Comparison of ENCODE assay signal across 10 cellular contexts in the genomic region with DNA sequence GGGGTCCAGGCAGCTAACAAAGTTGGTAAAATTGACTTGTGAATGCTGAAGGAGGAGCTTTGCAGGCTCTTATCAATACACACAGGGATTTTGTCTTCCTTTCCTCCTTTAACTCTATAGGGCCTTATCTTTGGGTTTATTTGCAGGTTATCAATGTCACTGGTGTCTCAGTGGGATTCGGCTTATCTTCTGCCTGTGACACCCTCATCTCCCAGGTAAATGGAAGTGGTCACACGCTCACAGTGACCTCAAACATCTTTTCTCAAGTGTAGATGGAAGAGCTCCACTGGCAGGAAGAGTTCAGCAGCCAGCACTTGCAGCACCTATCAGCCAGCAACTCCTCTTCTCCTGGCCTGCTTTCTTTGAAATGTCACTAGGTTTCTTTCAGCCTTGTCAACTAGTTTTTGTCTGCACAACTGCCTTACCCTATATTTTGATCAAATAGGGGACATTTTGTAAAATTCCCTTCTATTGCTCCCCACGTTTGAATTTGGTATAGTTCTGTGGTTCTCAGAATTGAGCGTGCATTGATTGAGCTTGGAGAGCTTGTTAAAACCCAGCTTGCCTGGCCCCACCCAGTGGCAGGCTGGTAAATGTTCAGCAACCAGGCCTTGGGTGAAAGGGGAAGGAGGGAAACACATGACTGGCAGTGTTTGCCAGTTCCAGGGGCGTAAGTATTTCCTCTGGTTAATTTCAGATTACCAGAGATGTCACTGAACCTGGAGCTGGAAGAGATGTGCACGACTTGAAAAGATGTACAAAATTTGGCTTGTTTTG. TPM values are rescaled to one million over a fixed set of nuclear protein-coding genes. Genes with fewer than 3 reads are reported as not detected.
A peak's percentile ranks its signal among the peaks of the same experiment; 100 is the strongest.
DNase-seq lines count a peak whose midpoint lies in the region; ATAC-seq and TF ChIP-seq lines count a peak whose summit lies in the region.
"Had no signal": no experiment of that assay in that cellular context is flagged by ENCODE, and none has a peak within 500 bp of the region (broad histone marks: within the 10 kb centered on the region; RNA-seq: fewer than 3 reads in every experiment).

No MANE protein-coding gene starts in this region.

- H3K9me3 ChIP-seq in ascending aorta (no peaks in the 10 kb centered on the region), right lobe of liver (no peaks in the 10 kb centered on the region), upper lobe of right lung (no peaks in the 10 kb centered on the region)
- H3K9me3 ChIP-seq: BLaER1 had no signal

- no peak for TF ChIP-seq POLR2A in right lobe of liver (IDR thresholded peaks at IDR 0.05)

- H3K4me1 ChIP-seq in ascending aorta, result peaks cover 0 to 10% of the 10 kb centered on the region in 2 donors
- peaks cover 0 to 84% (median 24%) of the 10 kb centered on the region in 4 donors for H3K4me1 ChIP-seq in right lobe of liver
- H3K4me1 ChIP-seq in upper lobe of right lung, result peaks cover 3% of the 10 kb centered on the region
- H3K4me1 ChIP-seq: BLaER1 had no signal

- H3K27me3 ChIP-seq in ascending aorta (no peaks in the 10 kb centered on the region), right lobe of liver (no peaks in the 10 kb centered on the region), upper lobe of right lung (no peaks in the 10 kb centered on the region)
- H3K27me3 ChIP-seq: BLaER1 had no signal

- CTCF ChIA-PET in activated naive CD4-positive, alpha-beta T cell treated with anti-CD3 and anti-CD28 coated beads for 36 hours (lab: Charles Lee), result interaction anchor here (1.4 kb wide), 1 partner anchor 184 kb away, joined by 4 read pairs; a partner anchor contains a TSS

- no peaks in the 10 kb centered on the region for H3K9me3 Mint-ChIP-seq in activated naive CD4-positive, alpha-beta T cell treated with anti-CD3 and anti-CD28 coated beads for 36 hours

- H3K27ac Mint-ChIP-seq in activated naive CD4-positive, alpha-beta T cell treated with anti-CD3 and anti-CD28 coated beads for 36 hours, result no peak overlapping the region

- TF ChIP-seq CTCF in ascending aorta (IDR thresholded peaks at IDR 0.05), result peak in 2 of 3 experiments; percentile 13 to 34
- peak; percentile 31 to 49 (median 40) for TF ChIP-seq CTCF in right lobe of liver (IDR thresholded peaks at IDR 0.05)
- TF ChIP-seq CTCF in upper lobe of right lung (IDR thresholded peaks at IDR 0.05), result peak; percentile 26

- intact Hi-C loops in activated naive CD4-positive, alpha-beta T cell treated with anti-CD3 and anti-CD28 coated beads for 36 hours (cut with micrococcal nuclease), result no loop called here
- intact Hi-C loops in ascending aorta (cut with DNase I) (no loop called here), right lobe of liver (cut with DNase I) (no loop called here), upper lobe of right lung (cut with DNase I) (no loop called here)

- H3K4me1 Mint-ChIP-seq in activated naive CD4-positive, alpha-beta T cell treated with anti-CD3 and anti-CD28 coated beads for 36 hours (ENCODE audit: low read depth), result no peaks in the 10 kb centered on the region

- H3K36me3 ChIP-seq in ascending aorta (no peaks in the 10 kb centered on the region), right lobe of liver (peaks cover 0 to 20% (median 0%) of the 10 kb centered on the region in 4 donors), upper lobe of right lung (no peaks in the 10 kb centered on the region)
- H3K36me3 ChIP-seq: BLaER1 had no signal

- no peaks in the 10 kb centered on the region for H3K27me3 Mint-ChIP-seq in activated naive CD4-positive, alpha-beta T cell treated with anti-CD3 and anti-CD28 coated beads for 36 hours (ENCODE audit: low read depth)

- H3K27ac ChIP-seq in ascending aorta (no peak overlapping the region), right lobe of liver (peak overlapping the region; percentile 48 to 100 (median 74)), upper lobe of right lung (peak overlapping the region; percentile 30)
- H3K27ac ChIP-seq: BLaER1 had no signal

- H3K4me3 ChIP-seq in ascending aorta (no peak overlapping the region), right lobe of liver (no peak overlapping the region), upper lobe of right lung (no peak overlapping the region)
- H3K4me3 ChIP-seq: BLaER1 had no signal

- H3K36me3 Mint-ChIP-seq in activated naive CD4-positive, alpha-beta T cell treated with anti-CD3 and anti-CD28 coated beads for 36 hours (ENCODE audit: low read depth), result no peaks in the 10 kb centered on the region

- ATAC-seq in right lobe of liver, result peak; percentile 50 to 65 (median 56)
- peak; percentile 85 for ATAC-seq in upper lobe of right lung
- no peak for ATAC-seq in GM21737 (IDR thresholded peaks at IDR 0.05; ENCODE audit: unreplicated experiment)

- peak; percentile 22 for DNase-seq in activated naive CD4-positive, alpha-beta T cell treated with anti-CD3 and anti-CD28 coated beads for 36 hours
- DNase-seq in activated naive CD4-positive, alpha-beta T cell treated with Interleukin-2 at 50 U/mL for 16 hours, result no peak
- DNase-seq in ascending aorta (ENCODE audit: low spot score in 2 of 2) (no peak), right lobe of liver (peak; percentile 69 to 84 (median 83)), upper lobe of right lung (peak; percentile 73), DMS53 (lab: John Stamatoyannopoulos, UW) (no peak), NCI-H1048 (lab: John Stamatoyannopoulos, UW) (no peak)
- DNase-seq: NCI-H1105 had no signal

- 29% methylated on average over 6 of the region's 6 CpGs for WGBS in right lobe of liver (ENCODE audit: insufficient coverage, low coverage, low lambda C conversion rate, missing lambda C conversion rate)

- no peak overlapping the region for H3K4me3 Mint-ChIP-seq in activated naive CD4-positive, alpha-beta T cell treated with anti-CD3 and anti-CD28 coated beads for 36 hours

RNA-seq across cellular contexts. Expression of a gene that starts 12.8 kb away (rescaled TPM):
- total RNA-seq in activated naive CD4-positive, alpha-beta T cell treated with anti-CD3 and anti-CD28 coated beads for 36 hours, result under 1 TPM; 0.30 to 0.33 TPM
- total RNA-seq in ascending aorta (0.64 TPM), right lobe of liver (100 to 1,000 TPM in 2 of 6 experiments, 10 to 100 TPM in 4; 47.5 to 182 (median 67.4) TPM), upper lobe of right lung (13.4 TPM)

Comparison
In these comparisons a context has a peak if more than half of its experiments do, and no peak if none do; other contexts are left out.
1. DNase-seq: peak in activated naive CD4-positive, alpha-beta T cell treated with anti-CD3 and anti-CD28 coated beads for 36 hours (single experiment), right lobe of liver (3 of 3) and upper lobe of right lung (single experiment); none in activated naive CD4-positive, alpha-beta T cell treated with Interleukin-2 at 50 U/mL for 16 hours (single experiment), ascending aorta (0 of 2), DMS53 (single experiment) and NCI-H1048 (single experiment).
2. H3K27ac ChIP-seq: peak in right lobe of liver (3 of 3) and upper lobe of right lung (single experiment); none in ascending aorta (0 of 2).
3. Peak in every context shown above with its lines, with median percentiles within 50 percentile points of each other: CTCF ChIP-seq.